1 cellular context compared by ENCODE assay signal in genomic region chr3:106512846-106513245, GRCh38.
TF ChIP-seq lines count a peak whose summit lies in the region.

No MANE protein-coding gene starts in this region.

TF ChIP-seq in GM12878, 131 proteins besides CTCF, POLR2A, EP300 and RAD21 (continued from another document):
- TF ChIP-seq, protein P1, sequence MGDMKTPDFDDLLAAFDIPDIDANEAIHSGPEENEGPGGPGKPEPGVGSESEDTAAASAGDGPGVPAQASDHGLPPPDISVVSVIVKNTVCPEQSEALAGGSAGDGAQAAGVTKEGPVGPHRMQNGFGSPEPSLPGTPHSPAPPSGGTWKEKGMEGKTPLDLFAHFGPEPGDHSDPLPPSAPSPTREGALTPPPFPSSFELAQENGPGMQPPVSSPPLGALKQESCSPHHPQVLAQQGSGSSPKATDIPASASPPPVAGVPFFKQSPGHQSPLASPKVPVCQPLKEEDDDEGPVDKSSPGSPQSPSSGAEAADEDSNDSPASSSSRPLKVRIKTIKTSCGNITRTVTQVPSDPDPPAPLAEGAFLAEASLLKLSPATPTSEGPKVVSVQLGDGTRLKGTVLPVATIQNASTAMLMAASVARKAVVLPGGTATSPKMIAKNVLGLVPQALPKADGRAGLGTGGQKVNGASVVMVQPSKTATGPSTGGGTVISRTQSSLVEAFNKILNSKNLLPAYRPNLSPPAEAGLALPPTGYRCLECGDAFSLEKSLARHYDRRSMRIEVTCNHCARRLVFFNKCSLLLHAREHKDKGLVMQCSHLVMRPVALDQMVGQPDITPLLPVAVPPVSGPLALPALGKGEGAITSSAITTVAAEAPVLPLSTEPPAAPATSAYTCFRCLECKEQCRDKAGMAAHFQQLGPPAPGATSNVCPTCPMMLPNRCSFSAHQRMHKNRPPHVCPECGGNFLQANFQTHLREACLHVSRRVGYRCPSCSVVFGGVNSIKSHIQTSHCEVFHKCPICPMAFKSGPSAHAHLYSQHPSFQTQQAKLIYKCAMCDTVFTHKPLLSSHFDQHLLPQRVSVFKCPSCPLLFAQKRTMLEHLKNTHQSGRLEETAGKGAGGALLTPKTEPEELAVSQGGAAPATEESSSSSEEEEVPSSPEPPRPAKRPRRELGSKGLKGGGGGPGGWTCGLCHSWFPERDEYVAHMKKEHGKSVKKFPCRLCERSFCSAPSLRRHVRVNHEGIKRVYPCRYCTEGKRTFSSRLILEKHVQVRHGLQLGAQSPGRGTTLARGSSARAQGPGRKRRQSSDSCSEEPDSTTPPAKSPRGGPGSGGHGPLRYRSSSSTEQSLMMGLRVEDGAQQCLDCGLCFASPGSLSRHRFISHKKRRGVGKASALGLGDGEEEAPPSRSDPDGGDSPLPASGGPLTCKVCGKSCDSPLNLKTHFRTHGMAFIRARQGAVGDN (IDR thresholded peaks at IDR 0.05), result no peak
- TF ChIP-seq LARP7 (IDR thresholded peaks at IDR 0.05) (no peak), EGR1 (IDR thresholded peaks at IDR 0.05; ENCODE audit: borderline replicate concordance in 1 of 2, low read depth in 2 of 2, low read length in 2 of 2) (no peak), YY1 (IDR thresholded peaks at IDR 0.05; ENCODE audit: low read depth, low read length) (no peak), CBX5 (IDR thresholded peaks at IDR 0.05; ENCODE audit: low read depth) (no peak)
- TF ChIP-seq, protein P2, sequence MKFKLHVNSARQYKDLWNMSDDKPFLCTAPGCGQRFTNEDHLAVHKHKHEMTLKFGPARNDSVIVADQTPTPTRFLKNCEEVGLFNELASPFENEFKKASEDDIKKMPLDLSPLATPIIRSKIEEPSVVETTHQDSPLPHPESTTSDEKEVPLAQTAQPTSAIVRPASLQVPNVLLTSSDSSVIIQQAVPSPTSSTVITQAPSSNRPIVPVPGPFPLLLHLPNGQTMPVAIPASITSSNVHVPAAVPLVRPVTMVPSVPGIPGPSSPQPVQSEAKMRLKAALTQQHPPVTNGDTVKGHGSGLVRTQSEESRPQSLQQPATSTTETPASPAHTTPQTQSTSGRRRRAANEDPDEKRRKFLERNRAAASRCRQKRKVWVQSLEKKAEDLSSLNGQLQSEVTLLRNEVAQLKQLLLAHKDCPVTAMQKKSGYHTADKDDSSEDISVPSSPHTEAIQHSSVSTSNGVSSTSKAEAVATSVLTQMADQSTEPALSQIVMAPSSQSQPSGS (IDR thresholded peaks at IDR 0.05; ENCODE audit: low read length), result no peak
